In genomic region chr4:147780137-147780777, GRCh38 we compare ENCODE assay signal across 8 cellular contexts. TPM values are rescaled to one million over a fixed set of nuclear protein-coding genes. Genes with fewer than 3 reads are reported as not detected.
A peak's percentile ranks its signal among the peaks of the same experiment; 100 is the strongest.
DNase-seq lines count a peak whose midpoint lies in the region; ATAC-seq and TF ChIP-seq lines count a peak whose summit lies in the region.

No MANE protein-coding gene starts in this region.

- H3K9me3 ChIP-seq in CD4-positive, CD25-positive, alpha-beta regulatory T cell (ENCODE audit: control insufficient read depth in 2 of 2, low read length in 2 of 2) = no peaks in the 10 kb centered on the region

- DNase-seq in CD4-positive, CD25-positive, alpha-beta regulatory T cell = no peak
- no peak for DNase-seq in epidermal melanocyte (ENCODE audit: insufficient read length, low spot score)
- DNase-seq in C1 segment of cervical spinal cord (lab: John Stamatoyannopoulos, UW) = no peak
- no peak for DNase-seq in activated CD8-positive, alpha-beta memory T cell treated with anti-CD3 and anti-CD28 coated beads, Interleukin-2, amount 10 ng/mL, durations not matched to agents 7 days and 5 days
- DNase-seq in WTC11 (ENCODE audit: low spot score) = no peak

- peaks cover 5 to 23% (median 11%) of the 10 kb centered on the region in 4 donors for H3K4me1 Mint-ChIP-seq in CD4-positive, CD25-positive, alpha-beta regulatory T cell
- H3K4me1 Mint-ChIP-seq in activated CD8-positive, alpha-beta memory T cell treated with anti-CD3 and anti-CD28 coated beads, Interleukin-2, amount 10 ng/mL, durations not matched to agents 7 days and 5 days = peaks cover 34% of the 10 kb centered on the region
- 0 out of 2 replicates have a peak, but pooled peaks cover 1% of the 10 kb centered on the region for H3K4me1 Mint-ChIP-seq in WTC11

- POLR2A ChIA-PET in WTC11 (lab: Charles Lee) = no interaction called here

- no peaks in the 10 kb centered on the region for H3K27me3 Mint-ChIP-seq in CD4-positive, CD25-positive, alpha-beta regulatory T cell
- no peaks in the 10 kb centered on the region for H3K27me3 Mint-ChIP-seq in activated CD8-positive, alpha-beta memory T cell treated with anti-CD3 and anti-CD28 coated beads, Interleukin-2, amount 10 ng/mL, durations not matched to agents 7 days and 5 days
- no peaks in the 10 kb centered on the region for H3K27me3 Mint-ChIP-seq in WTC11 (ENCODE audit: low read depth)

- no peaks in the 10 kb centered on the region for H3K4me1 ChIP-seq in CD4-positive, CD25-positive, alpha-beta regulatory T cell (ENCODE audit: control insufficient read depth, insufficient read depth, low read length, poor library complexity, severe bottlenecking)

- peak overlapping the region in 2 of 3 donors; percentile 4 to 32 for H3K27ac Mint-ChIP-seq in CD4-positive, CD25-positive, alpha-beta regulatory T cell
- no peak overlapping the region for H3K27ac Mint-ChIP-seq in activated CD8-positive, alpha-beta memory T cell treated with anti-CD3 and anti-CD28 coated beads, Interleukin-2, amount 10 ng/mL, durations not matched to agents 7 days and 5 days
- H3K27ac Mint-ChIP-seq in WTC11 = no peak overlapping the region

- no peaks in the 10 kb centered on the region for H3K27me3 ChIP-seq in CD4-positive, CD25-positive, alpha-beta regulatory T cell (ENCODE audit: control insufficient read depth, insufficient read depth, low read length)

- no peaks in the 10 kb centered on the region for H3K9me3 Mint-ChIP-seq in CD4-positive, CD25-positive, alpha-beta regulatory T cell
- no peaks in the 10 kb centered on the region for H3K9me3 Mint-ChIP-seq in activated CD8-positive, alpha-beta memory T cell treated with anti-CD3 and anti-CD28 coated beads, Interleukin-2, amount 10 ng/mL, durations not matched to agents 7 days and 5 days (ENCODE audit: low read depth)
- H3K9me3 Mint-ChIP-seq in WTC11 = no peaks in the 10 kb centered on the region

- no peaks in the 10 kb centered on the region for H3K36me3 ChIP-seq in CD4-positive, CD25-positive, alpha-beta regulatory T cell (ENCODE audit: control insufficient read depth, insufficient read depth, low read length)

- no peaks in the 10 kb centered on the region for H3K36me3 Mint-ChIP-seq in CD4-positive, CD25-positive, alpha-beta regulatory T cell
- H3K36me3 Mint-ChIP-seq in activated CD8-positive, alpha-beta memory T cell treated with anti-CD3 and anti-CD28 coated beads, Interleukin-2, amount 10 ng/mL, durations not matched to agents 7 days and 5 days = no peaks in the 10 kb centered on the region
- H3K36me3 Mint-ChIP-seq in WTC11 = no peaks in the 10 kb centered on the region

- peak in 1 of 2 donors; percentile 36 for ATAC-seq in CD4-positive, CD25-positive, alpha-beta regulatory T cell (ENCODE audit: low read depth in 2 of 2)
- ATAC-seq in GM19351 (IDR thresholded peaks at IDR 0.05; ENCODE audit: unreplicated experiment) (peak; percentile 66), HG03175 (IDR thresholded peaks at IDR 0.05; ENCODE audit: unreplicated experiment) (peak; percentile 63), esophagus mucosa (peak; percentile 44), WTC11 (no peak; the same call in 1 of the 2 replicates)
- ATAC-seq in activated CD8-positive, alpha-beta memory T cell treated with anti-CD3 and anti-CD28 coated beads, Interleukin-2, amount 10 ng/mL, durations not matched to agents 7 days and 5 days = no peak

- CTCF ChIA-PET in activated CD8-positive, alpha-beta memory T cell treated with anti-CD3 and anti-CD28 coated beads, Interleukin-2, amount 10 ng/mL, durations not matched to agents 7 days and 5 days (lab: Charles Lee) = interaction anchor here (1.0 to 3.3 kb wide), 2 partner anchors 16 to 87 kb away, joined by 3 to 9 read pairs; no protein-coding TSS in a partner anchor
- CTCF ChIA-PET in WTC11 (lab: Charles Lee) = interaction anchor here (1.7 kb wide), 1 partner anchor 87 kb away, joined by 5 read pairs; no protein-coding TSS in a partner anchor

- no peak for TF ChIP-seq CTCF in WTC11 (IDR thresholded peaks at IDR 0.05)

- no peak overlapping the region for H3K4me3 ChIP-seq in CD4-positive, CD25-positive, alpha-beta regulatory T cell (ENCODE audit: low read depth, low read length)

- peak overlapping the region in 1 of 4 donors; percentile 45 for H3K4me3 Mint-ChIP-seq in CD4-positive, CD25-positive, alpha-beta regulatory T cell
- H3K4me3 Mint-ChIP-seq in activated CD8-positive, alpha-beta memory T cell treated with anti-CD3 and anti-CD28 coated beads, Interleukin-2, amount 10 ng/mL, durations not matched to agents 7 days and 5 days = no peak overlapping the region
- no peak overlapping the region for H3K4me3 Mint-ChIP-seq in WTC11

- no peak overlapping the region for H3K27ac ChIP-seq in CD4-positive, CD25-positive, alpha-beta regulatory T cell (ENCODE audit: insufficient read depth, low read length, poor library complexity, severe bottlenecking)

TF ChIP-seq in WTC11, 78 proteins besides CTCF, POLR2A, EP300 and RAD21 (continues in another document):
- TF ChIP-seq JAZF1 (CRISPR knock-in tag; IDR thresholded peaks at IDR 0.05) = no peak
- TF ChIP-seq ZNF425 (CRISPR knock-in tag; conservative IDR thresholded peaks at IDR 0.05) = no peak
- TF ChIP-seq ZNF121 (CRISPR knock-in tag; IDR thresholded peaks at IDR 0.05) = no peak
- no peak for TF ChIP-seq FOXP1 (CRISPR knock-in tag; IDR thresholded peaks at IDR 0.05; ENCODE audit: borderline replicate concordance)
- TF ChIP-seq ERG (CRISPR knock-in tag; IDR thresholded peaks at IDR 0.05) = no peak
- TF ChIP-seq E2F5 (CRISPR knock-in tag; IDR thresholded peaks at IDR 0.05) = no peak
- TF ChIP-seq FOXP4 (CRISPR knock-in tag; IDR thresholded peaks at IDR 0.05) = no peak
- TF ChIP-seq OVOL2 (CRISPR knock-in tag; IDR thresholded peaks at IDR 0.05; ENCODE audit: borderline replicate concordance) = no peak
- no peak for TF ChIP-seq TCF7 (CRISPR knock-in tag; IDR thresholded peaks at IDR 0.05; ENCODE audit: low read depth)
- TF ChIP-seq ZNF138 (CRISPR knock-in tag; conservative IDR thresholded peaks at IDR 0.05) = no peak

RNA-seq across cellular contexts. Expression of gene ARHGAP10, which starts 48.4 kb away (rescaled TPM):
- 14.1 TPM for total RNA-seq in CD4-positive, CD25-positive, alpha-beta regulatory T cell
- 1 to 10 TPM; 2.9 to 5.6 (median 4.4) TPM for polyA plus RNA-seq in CD4-positive, CD25-positive, alpha-beta regulatory T cell
- 15.8 TPM for total RNA-seq in esophagus mucosa
- 10 to 100 TPM; 12.1 to 18.8 TPM for total RNA-seq in activated CD8-positive, alpha-beta memory T cell treated with anti-CD3 and anti-CD28 coated beads, Interleukin-2, amount 10 ng/mL, durations not matched to agents 7 days and 5 days
- total RNA-seq in WTC11 (2021) = 7.1 to 9.6 TPM (median 8.0 TPM) in 3 replicates

Comparison
In these comparisons a context has a peak if more than half of its experiments do, and no peak if none do; other contexts are left out.
1. ATAC-seq: peak in GM19351 (single experiment), HG03175 (single experiment) and esophagus mucosa (single experiment); none in activated CD8-positive, alpha-beta memory T cell treated with anti-CD3 and anti-CD28 coated beads, Interleukin-2, amount 10 ng/mL, durations not matched to agents 7 days and 5 days (single experiment) and WTC11 (single experiment).
2. H3K27ac Mint-ChIP-seq: peak in CD4-positive, CD25-positive, alpha-beta regulatory T cell (2 of 3); none in activated CD8-positive, alpha-beta memory T cell treated with anti-CD3 and anti-CD28 coated beads, Interleukin-2, amount 10 ng/mL, durations not matched to agents 7 days and 5 days (single experiment) and WTC11 (single experiment).